Comparison of ENCODE assay signal across 10 cellular contexts in the genomic region with DNA sequence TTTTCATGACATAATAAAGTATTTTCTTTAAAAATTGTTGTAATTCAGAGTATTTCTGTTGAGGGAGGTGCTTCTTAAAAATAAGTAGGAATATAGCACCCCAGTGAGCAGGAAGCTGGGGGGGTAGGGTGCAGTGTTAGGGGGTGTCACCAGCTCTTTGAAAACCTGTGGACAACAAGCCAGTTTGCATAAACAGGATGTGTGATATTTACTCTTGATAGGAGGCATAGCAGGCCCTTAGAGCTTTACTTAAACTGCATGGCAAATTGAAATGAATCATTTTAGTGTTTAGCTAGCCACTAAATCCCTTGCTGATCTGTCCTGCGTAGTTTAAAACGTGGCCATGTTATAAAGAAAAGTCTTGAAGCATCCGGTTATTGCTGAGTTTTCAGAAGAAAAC. TPM values are rescaled to one million over a fixed set of nuclear protein-coding genes. Genes with fewer than 3 reads are reported as not detected.
A peak's percentile ranks its signal among the peaks of the same experiment; 100 is the strongest.
DNase-seq lines count a peak whose midpoint lies in the region; ATAC-seq and TF ChIP-seq lines count a peak whose summit lies in the region.
"Had no signal": no experiment of that assay in that cellular context is flagged by ENCODE, and none has a peak within 500 bp of the region (broad histone marks: within the 10 kb centered on the region; RNA-seq: fewer than 3 reads in every experiment).

No MANE protein-coding gene starts in this region.

- no peak overlapping the region for H2AFZ ChIP-seq in hepatocyte

- peaks cover 5% of the 10 kb centered on the region for H3K36me3 ChIP-seq in hepatocyte (replicated peaks; ENCODE audit: insufficient read depth, low read depth)
- peaks cover 46% of the 10 kb centered on the region for H3K36me3 ChIP-seq in suprapubic skin
- H3K36me3 ChIP-seq in tibial artery: peaks cover 45 to 60% (median 53%) of the 10 kb centered on the region in 3 donors

- CTCF ChIA-PET in activated CD8-positive, alpha-beta memory T cell treated with anti-CD3 and anti-CD28 coated beads, Interleukin-2, amount 10 ng/mL, durations not matched to agents 7 days and 5 days (lab: Charles Lee): interaction anchor here (0.9 to 7.3 kb wide), 15 partner anchors 9 to 207 kb away, joined by 3 to 41 read pairs (median 5); a partner anchor contains a TSS
- CTCF ChIA-PET in activated CD4-positive, alpha-beta memory T cell treated with anti-CD3 and anti-CD28 coated beads for 36 hours (lab: Charles Lee): interaction anchor here (1.0 to 10.1 kb wide), 9 partner anchors 11 to 207 kb away, joined by 3 to 112 read pairs (median 12); no protein-coding TSS in a partner anchor

- peak; percentile 67 for ATAC-seq in activated CD8-positive, alpha-beta memory T cell treated with anti-CD3 and anti-CD28 coated beads, Interleukin-2, amount 10 ng/mL, durations not matched to agents 7 days and 5 days
- ATAC-seq in GM18858 (IDR thresholded peaks at IDR 0.05; ENCODE audit: unreplicated experiment): no peak
- ATAC-seq: naive thymus-derived CD8-positive, alpha-beta T cell had no signal

- H3K4me1 Mint-ChIP-seq in activated CD8-positive, alpha-beta memory T cell treated with anti-CD3 and anti-CD28 coated beads, Interleukin-2, amount 10 ng/mL, durations not matched to agents 7 days and 5 days: peaks cover 41% of the 10 kb centered on the region
- H3K4me1 Mint-ChIP-seq in activated CD4-positive, alpha-beta memory T cell treated with anti-CD3 and anti-CD28 coated beads for 36 hours (ENCODE audit: low read depth): peaks cover 69% of the 10 kb centered on the region

- POLR2A ChIA-PET in activated CD4-positive, alpha-beta memory T cell treated with anti-CD3 and anti-CD28 coated beads for 36 hours (lab: Charles Lee): interaction anchor here (1.0 to 2.5 kb wide), 9 partner anchors 7 to 144 kb away, joined by 3 to 13 read pairs (median 6); no protein-coding TSS in a partner anchor

- no peaks in the 10 kb centered on the region for H3K9me3 ChIP-seq in hepatocyte (ENCODE audit: low read depth)
- no peaks in the 10 kb centered on the region for H3K9me3 ChIP-seq in suprapubic skin
- peaks cover 0 to 4% (median 0%) of the 10 kb centered on the region in 3 donors for H3K9me3 ChIP-seq in tibial artery

- H3K27ac Mint-ChIP-seq in activated CD8-positive, alpha-beta memory T cell treated with anti-CD3 and anti-CD28 coated beads, Interleukin-2, amount 10 ng/mL, durations not matched to agents 7 days and 5 days: peak overlapping the region; percentile 87
- peak overlapping the region; percentile 92 for H3K27ac Mint-ChIP-seq in activated CD4-positive, alpha-beta memory T cell treated with anti-CD3 and anti-CD28 coated beads for 36 hours
- H3K27ac Mint-ChIP-seq: activated naive CD8-positive, alpha-beta T cell treated with anti-CD3 and anti-CD28 coated beads, Interleukin-2, amount 10 ng/mL, durations not matched to agents 7 days and 5 days had no signal

- H3K27me3 Mint-ChIP-seq in activated CD8-positive, alpha-beta memory T cell treated with anti-CD3 and anti-CD28 coated beads, Interleukin-2, amount 10 ng/mL, durations not matched to agents 7 days and 5 days: no peaks in the 10 kb centered on the region
- H3K27me3 Mint-ChIP-seq in activated CD4-positive, alpha-beta memory T cell treated with anti-CD3 and anti-CD28 coated beads for 36 hours: no peaks in the 10 kb centered on the region
- H3K27me3 Mint-ChIP-seq: naive thymus-derived CD8-positive, alpha-beta T cell had no signal

- peak overlapping the region; percentile 99 for H3K27ac ChIP-seq in hepatocyte
- peak overlapping the region; percentile 24 for H3K27ac ChIP-seq in suprapubic skin
- H3K27ac ChIP-seq in tibial artery: no peak overlapping the region

- peaks cover 77% of the 10 kb centered on the region for H3K79me2 ChIP-seq in hepatocyte

- H3K4me1 ChIP-seq in hepatocyte (ENCODE audit: insufficient read depth): peaks cover 28% of the 10 kb centered on the region
- peaks cover 56% of the 10 kb centered on the region for H3K4me1 ChIP-seq in suprapubic skin
- H3K4me1 ChIP-seq in tibial artery: peaks cover 0 to 40% (median 22%) of the 10 kb centered on the region in 4 donors

- H4K20me1 ChIP-seq in hepatocyte (ENCODE audit: insufficient read depth, poor library complexity, severe bottlenecking): peaks cover 29% of the 10 kb centered on the region

- TF ChIP-seq CTCF in hepatocyte (IDR thresholded peaks at IDR 0.05; ENCODE audit: poor library complexity) (no peak), suprapubic skin (IDR thresholded peaks at IDR 0.05) (no peak), tibial artery (IDR thresholded peaks at IDR 0.05) (no peak)

- H3K4me3 ChIP-seq in hepatocyte (no peak overlapping the region), suprapubic skin (no peak overlapping the region), tibial artery (no peak overlapping the region)

- no peaks in the 10 kb centered on the region for H3K9me3 Mint-ChIP-seq in activated CD8-positive, alpha-beta memory T cell treated with anti-CD3 and anti-CD28 coated beads, Interleukin-2, amount 10 ng/mL, durations not matched to agents 7 days and 5 days (ENCODE audit: low read depth)
- H3K9me3 Mint-ChIP-seq in activated CD4-positive, alpha-beta memory T cell treated with anti-CD3 and anti-CD28 coated beads for 36 hours: peaks cover 15% of the 10 kb centered on the region

- peaks cover 35% of the 10 kb centered on the region for H3K36me3 Mint-ChIP-seq in activated CD8-positive, alpha-beta memory T cell treated with anti-CD3 and anti-CD28 coated beads, Interleukin-2, amount 10 ng/mL, durations not matched to agents 7 days and 5 days
- peaks cover 55% of the 10 kb centered on the region for H3K36me3 Mint-ChIP-seq in activated CD4-positive, alpha-beta memory T cell treated with anti-CD3 and anti-CD28 coated beads for 36 hours

- TF ChIP-seq POLR2A in suprapubic skin (IDR thresholded peaks at IDR 0.05): no peak

- H3K9me2 ChIP-seq in hepatocyte (replicated peaks; ENCODE audit: insufficient read depth): no peaks in the 10 kb centered on the region

- intact Hi-C loops in activated CD4-positive, alpha-beta memory T cell treated with anti-CD3 and anti-CD28 coated beads for 36 hours (cut with micrococcal nuclease): loop anchor here (2.0 to 10.0 kb wide), 3 partner anchors 136 to 1836 kb away; a partner anchor contains a TSS
- intact Hi-C loops in tibial artery (cut with DNase I; ENCODE audit: low total_unique reads): loop anchor here (5.0 to 10.0 kb wide), 3 partner anchors 171 to 996 kb away; a partner anchor contains a TSS

- no peaks in the 10 kb centered on the region for H3K27me3 ChIP-seq in hepatocyte
- no peaks in the 10 kb centered on the region for H3K27me3 ChIP-seq in suprapubic skin
- no peaks in the 10 kb centered on the region for H3K27me3 ChIP-seq in tibial artery

- peak overlapping the region; percentile 19 for H3K4me2 ChIP-seq in hepatocyte

- H3K4me3 Mint-ChIP-seq in activated CD8-positive, alpha-beta memory T cell treated with anti-CD3 and anti-CD28 coated beads, Interleukin-2, amount 10 ng/mL, durations not matched to agents 7 days and 5 days: peak overlapping the region; percentile 38
- peak overlapping the region; percentile 59 for H3K4me3 Mint-ChIP-seq in activated CD4-positive, alpha-beta memory T cell treated with anti-CD3 and anti-CD28 coated beads for 36 hours
- H3K4me3 Mint-ChIP-seq: activated naive CD8-positive, alpha-beta T cell treated with anti-CD3 and anti-CD28 coated beads, Interleukin-2, amount 10 ng/mL, durations not matched to agents 7 days and 5 days had no signal

- DNase-seq in activated CD8-positive, alpha-beta memory T cell treated with anti-CD3 and anti-CD28 coated beads, Interleukin-2, amount 10 ng/mL, durations not matched to agents 7 days and 5 days: no peak
- DNase-seq in activated CD8-positive, alpha-beta memory T cell treated with anti-CD3 and anti-CD28 coated beads, Interleukin-2, amount 50 U/mL, for 4 hours: no peak
- no peak for DNase-seq in activated CD4-positive, alpha-beta memory T cell treated with anti-CD3 and anti-CD28 coated beads for 36 hours
- no peak for DNase-seq in hepatocyte (ENCODE audit: low spot score)
- DNase-seq in suprapubic skin (ENCODE audit: low spot score in 2 of 2): no peak
- no peak for DNase-seq in iPS-NIHi11 (ENCODE audit: low spot score)
- DNase-seq in tibial artery: no peak
- DNase-seq: activated naive CD8-positive, alpha-beta T cell treated with anti-CD3 and anti-CD28 coated beads, Interleukin-2, amount 10 ng/mL, durations not matched to agents 7 days and 5 days; naive thymus-derived CD8-positive, alpha-beta T cell had no signal

- no peak for TF ChIP-seq EP300 in suprapubic skin (IDR thresholded peaks at IDR 0.05)

- 69% methylated on average over 3 of the region's 3 CpGs for WGBS in hepatocyte (ENCODE audit: low lambda C conversion rate, missing lambda C conversion rate)
- 71% methylated on average over 3 of the region's 3 CpGs for WGBS in suprapubic skin

RNA-seq across cellular contexts. Expression of a gene that starts 8.4 kb away (rescaled TPM):
- total RNA-seq in activated CD8-positive, alpha-beta memory T cell treated with anti-CD3 and anti-CD28 coated beads, Interleukin-2, amount 10 ng/mL, durations not matched to agents 7 days and 5 days: 10 to 100 TPM in 1 of 2 experiments, 1 to 10 TPM in 1; 9.7 to 19.0 TPM
- total RNA-seq in activated CD4-positive, alpha-beta memory T cell treated with anti-CD3 and anti-CD28 coated beads for 36 hours: 10 to 100 TPM; 45.9 to 51.4 TPM
- 129 and 162 TPM in 2 replicates for total RNA-seq in hepatocyte
- polyA plus RNA-seq in hepatocyte: 152 and 193 TPM in 2 replicates
- total RNA-seq in suprapubic skin: 100 to 1,000 TPM in 2 of 4 donors, 10 to 100 TPM in 2; 89.4 to 122 (median 108) TPM

Comparison
In these comparisons a context has a peak if more than half of its experiments do, and no peak if none do; other contexts are left out.
1. H3K27ac ChIP-seq: peak in hepatocyte (single experiment) and suprapubic skin (single experiment); none in tibial artery (0 of 2).